ENCODE assay signal across 8 cellular contexts in the genomic region with DNA sequence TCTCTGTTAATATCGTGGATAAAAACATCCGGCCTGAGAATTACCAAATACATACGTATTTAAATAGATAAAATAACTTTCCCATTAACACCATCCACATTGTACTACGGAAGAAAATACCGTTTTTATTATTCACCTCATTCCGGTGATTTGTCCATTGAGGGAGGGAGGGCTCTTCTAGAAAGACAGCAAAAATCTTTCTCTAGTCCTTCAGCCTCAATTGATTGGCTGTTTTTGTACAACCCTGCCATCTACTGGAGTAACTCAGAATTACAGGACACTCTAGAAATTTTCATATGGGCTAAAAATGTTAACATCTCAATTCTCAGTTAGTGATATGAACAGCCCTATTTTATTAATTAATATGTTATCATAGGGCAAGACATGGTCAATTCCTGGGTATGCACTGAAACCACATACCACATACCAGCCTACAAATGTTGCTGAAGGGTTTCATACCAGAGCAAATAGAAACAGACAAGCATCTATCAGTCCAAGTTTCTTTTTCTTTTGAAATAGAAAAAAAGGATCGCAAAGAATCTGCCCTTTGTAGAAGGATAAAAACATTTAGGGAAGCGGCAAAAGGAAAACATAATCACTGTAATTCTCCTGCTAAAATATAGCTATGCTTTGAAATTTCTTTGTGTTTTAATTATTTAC. TPM values are rescaled to one million over a fixed set of nuclear protein-coding genes. Genes with fewer than 3 reads are reported as not detected.
DNase-seq lines count a peak whose midpoint lies in the region; ATAC-seq, FAIRE-seq and TF ChIP-seq lines count a peak whose summit lies in the region.

No MANE protein-coding gene starts in this region.

- no peaks in the 10 kb centered on the region for H3K79me1 ChIP-seq in mesenchymal stem cell (replicated peaks; ENCODE audit: low read length, poor library complexity, severe bottlenecking)

- no peak overlapping the region for H2AFZ ChIP-seq in mesenchymal stem cell (ENCODE audit: low read depth, low read length)

- H2BK120ac ChIP-seq in mesenchymal stem cell (ENCODE audit: low read depth, low read length): no peak overlapping the region

- H2AK5ac ChIP-seq in mesenchymal stem cell (ENCODE audit: low read length, severe bottlenecking): no peak overlapping the region

- TF ChIP-seq CTCF in D721Med (IDR thresholded peaks at IDR 0.05; ENCODE audit: insufficient read depth, missing control alignments): peak; percentile 78

- no peak overlapping the region for H3K4ac ChIP-seq in mesenchymal stem cell (ENCODE audit: low read depth in 1 of 2, low read length in 2 of 2)

- no peak overlapping the region for H3K4me3 Mint-ChIP-seq in effector memory CD8-positive, alpha-beta T cell

- 19% methylated on average over 5 of the region's 8 CpGs for WGBS in mesenchymal stem cell

- peaks cover 26 to 36% of the 10 kb centered on the region in 2 donors for H3K27me3 Mint-ChIP-seq in effector memory CD8-positive, alpha-beta T cell

- H3K18ac ChIP-seq in mesenchymal stem cell (ENCODE audit: low read depth in 1 of 2, low read length in 2 of 2): no peak overlapping the region

- H3K4me2 ChIP-seq in mesenchymal stem cell (ENCODE audit: low read length, poor library complexity, severe bottlenecking): no peak overlapping the region

- ATAC-seq in effector memory CD8-positive, alpha-beta T cell (replicated peaks): peak; percentile 69
- no peak for ATAC-seq in HG03571 (IDR thresholded peaks at IDR 0.05; ENCODE audit: unreplicated experiment)

- H4K91ac ChIP-seq in mesenchymal stem cell (ENCODE audit: low read length): no peak overlapping the region

- no peak overlapping the region for H3K4me3 ChIP-seq in mesenchymal stem cell (ENCODE audit: insufficient read depth in 1 of 2, low read depth in 1 of 2, low read length in 2 of 2)

- no peak overlapping the region for H3K27ac Mint-ChIP-seq in effector memory CD8-positive, alpha-beta T cell

- no peak overlapping the region for H3K23ac ChIP-seq in mesenchymal stem cell (ENCODE audit: low read length in 2 of 2)

- no peak overlapping the region for H2BK5ac ChIP-seq in mesenchymal stem cell (ENCODE audit: low read depth, low read length, poor library complexity, severe bottlenecking)

- FAIRE-seq in D721Med (lab: Jason Lieb, UNC) (peak; percentile 56), GM19239 (lab: Jason Lieb, UNC) (peak; percentile 86)

- H3K36me3 ChIP-seq in mesenchymal stem cell (ENCODE audit: control insufficient read depth in 1 of 2, insufficient read depth in 2 of 2, low read depth in 1 of 2, low read length in 2 of 2): no peaks in the 10 kb centered on the region

- H2BK12ac ChIP-seq in mesenchymal stem cell (ENCODE audit: low read length in 2 of 2): no peak overlapping the region

- peaks cover 0 to 2% of the 10 kb centered on the region in 2 donors for H3K4me1 Mint-ChIP-seq in effector memory CD8-positive, alpha-beta T cell (ENCODE audit: low read depth in 2 of 2)

- no peaks in the 10 kb centered on the region for H3K9me3 Mint-ChIP-seq in effector memory CD8-positive, alpha-beta T cell

- H3K4me1 ChIP-seq in mesenchymal stem cell (ENCODE audit: control insufficient read depth, insufficient read depth, low read depth, low read length): no peaks in the 10 kb centered on the region

- no peak overlapping the region for H4K8ac ChIP-seq in mesenchymal stem cell (ENCODE audit: low read length)

- no peak overlapping the region for H3K27ac ChIP-seq in mesenchymal stem cell (ENCODE audit: low read length, poor library complexity, severe bottlenecking)

- no peak overlapping the region for H2BK15ac ChIP-seq in mesenchymal stem cell (ENCODE audit: low read depth, poor library complexity, severe bottlenecking)

- H3K27me3 ChIP-seq in mesenchymal stem cell (ENCODE audit: control insufficient read depth in 1 of 2, insufficient read depth in 1 of 2, low read length in 2 of 2): no peaks in the 10 kb centered on the region

- no peak for DNase-seq in D721Med (ENCODE audit: insufficient read length, low spot score)
- peak; percentile 42 for DNase-seq in GM19239 (ENCODE audit: insufficient read length, low spot score)
- peak; percentile 55 for DNase-seq in LoVo (ENCODE audit: low spot score)
- peak; percentile 54 for DNase-seq in SHP77 (lab: John Stamatoyannopoulos, UW)
- peak; percentile 29 to 48 (median 36) for DNase-seq in effector memory CD8-positive, alpha-beta T cell
- DNase-seq in mesenchymal stem cell: peak; percentile 71
- DNase-seq in NK-92 (lab: John Stamatoyannopoulos, UW; ENCODE audit: unreplicated experiment): no peak

- H3K9ac ChIP-seq in mesenchymal stem cell (ENCODE audit: low read length): peak overlapping the region; percentile 72

- no peaks in the 10 kb centered on the region for H3K36me3 Mint-ChIP-seq in effector memory CD8-positive, alpha-beta T cell (ENCODE audit: insufficient read depth)

- H3K14ac ChIP-seq in mesenchymal stem cell (ENCODE audit: low read length in 2 of 2): no peak overlapping the region

- H3K9me3 ChIP-seq in mesenchymal stem cell (ENCODE audit: control insufficient read depth, low read length): no peaks in the 10 kb centered on the region

RNA-seq across cellular contexts. Expression of gene CDCA7L, which starts 55.8 kb away (rescaled TPM):
- 25.6 TPM for polyA plus RNA-seq in mesenchymal stem cell (2013, experiment 1 of 2)
- polyA plus RNA-seq in mesenchymal stem cell (2013, experiment 2 of 2): 25.8 TPM

Comparison
In these comparisons a context has a peak if more than half of its experiments do, and no peak if none do; other contexts are left out.
1. DNase-seq: peak in GM19239 (single experiment), LoVo (single experiment), SHP77 (2 of 2), effector memory CD8-positive, alpha-beta T cell (3 of 3) and mesenchymal stem cell (single experiment); none in D721Med (single experiment) and NK-92 (single experiment).